ENCODE assay signal across 1 cellular context in genomic region chr2:172342056-172342455, GRCh38.
TF ChIP-seq lines count a peak whose summit lies in the region.

No MANE protein-coding gene starts in this region.

TF ChIP-seq in HepG2, 621 proteins besides CTCF, POLR2A, EP300 and RAD21 (continued from another document):
- TF ChIP-seq ARID4A (CRISPR knock-in tag; IDR thresholded peaks at IDR 0.05; ENCODE audit: borderline replicate concordance), result 0 out of 2 replicates have a peak, but pooled peaks have one; percentile 6
